In genomic region chr1:56516539-56517252, GRCh38 we compare ENCODE assay signal across 9 cellular contexts.
DNase-seq lines count a peak whose midpoint lies in the region; ATAC-seq, FAIRE-seq and TF ChIP-seq lines count a peak whose summit lies in the region.
"Had no signal": no experiment of that assay in that cellular context is flagged by ENCODE, and none has a peak within 500 bp of the region (broad histone marks: within the 10 kb centered on the region; RNA-seq: fewer than 3 reads in every experiment).

No MANE protein-coding gene starts in this region.

- WGBS in mesodermal cell (ENCODE audit: insufficient coverage in 2 of 2), 2 experiments = 83 to 100% methylated on average over 2 of the region's 7 CpGs

- H3K36me3 ChIP-seq in HCT116 (ENCODE audit: control insufficient read depth in 1 of 2, insufficient read depth in 2 of 2, low read length in 2 of 2) (no peaks in the 10 kb centered on the region), mesodermal cell (ENCODE audit: control insufficient read depth, insufficient read depth, low read length) (peaks cover 29% of the 10 kb centered on the region)

- FAIRE-seq in D721Med (lab: Jason Lieb, UNC) = no peak
- FAIRE-seq in urothelium cell line (lab: Jason Lieb, UNC) = no peak

- peak overlapping the region; percentile 80 for H3K4me2 ChIP-seq in HCT116 (ENCODE audit: low read length)

- peak; percentile 90 for ATAC-seq in HCT116

- POLR2A ChIA-PET in HCT116 (lab: Charles Lee) = no interaction called here

- RAD21 ChIA-PET in HCT116 (lab: Charles Lee; ENCODE audit: low non-redundant PET in 1 of 2, low total read pairs in 2 of 2, uncharacterized antibody in 2 of 2, unreplicated experiment in 2 of 2) = no interaction called here

- H3K27me3 ChIP-seq in HCT116 (ENCODE audit: insufficient read depth, low read length) = no peaks in the 10 kb centered on the region

- TF ChIP-seq RAD21 in HCT116 (IDR thresholded peaks at IDR 0.05; ENCODE audit: low read depth) = no peak

- BruUV-seq in HCT116 (replicated peaks; lab: Mats Ljungman, UMichigan) = TSS peak; percentile 87

- H2AFZ ChIP-seq in HCT116 (ENCODE audit: low read depth, low read length, poor library complexity, severe bottlenecking) = no peak overlapping the region

- H4K20me1 ChIP-seq in HCT116 (ENCODE audit: insufficient read depth) = no peaks in the 10 kb centered on the region

- TF ChIP-seq CTCF in GM12865 (IDR thresholded peaks at IDR 0.05; ENCODE audit: insufficient read depth, low read depth, low read length, missing control alignments) (no peak), HCT116 (IDR thresholded peaks at IDR 0.05 in 2 of 3, conservative IDR thresholded peaks at IDR 0.05 in 1 of 3; ENCODE audit: borderline replicate concordance in 1 of 3, insufficient read depth in 1 of 3, low read depth in 2 of 3, low read length in 2 of 3) (no peak), cardiac fibroblast (IDR thresholded peaks at IDR 0.05; ENCODE audit: low read depth, low read length) (no peak), D721Med (IDR thresholded peaks at IDR 0.05; ENCODE audit: insufficient read depth, missing control alignments) (no peak)

- H3K4me3 ChIP-seq in GM12865 (ENCODE audit: low read depth, low read length) = no peak overlapping the region
- peak overlapping the region in 1 of 2 experiments; percentile 37; a peak in 2 of 4 replicates for H3K4me3 ChIP-seq in HCT116 (replicated peaks in 1 of 2; ENCODE audit: low read depth in 1 of 2, low read length in 2 of 2)
- no peak overlapping the region for H3K4me3 ChIP-seq in cardiac fibroblast (replicated peaks in 1 of 2; ENCODE audit: low read depth in 2 of 2, low read length in 2 of 2)
- H3K4me3 ChIP-seq in mesodermal cell (ENCODE audit: extremely low read depth, insufficient read depth, low read length, poor library complexity, severe bottlenecking) = no peak overlapping the region
- H3K4me3 ChIP-seq: SK-N-MC had no signal

- H3K4me1 ChIP-seq in HCT116 (ENCODE audit: control insufficient read depth in 1 of 2, insufficient read depth in 2 of 2, low read length in 2 of 2) (peaks cover 15 to 28% of the 10 kb centered on the region in 2 experiments; a peak in 3 of 4 replicates), mesodermal cell (ENCODE audit: control insufficient read depth, insufficient read depth, low read length, poor library complexity, severe bottlenecking) (peaks cover 7% of the 10 kb centered on the region)

- H3K9me2 ChIP-seq in HCT116 (ENCODE audit: insufficient read depth) = no peaks in the 10 kb centered on the region

- intact Hi-C loops in HCT116 (cut with micrococcal nuclease) = no loop called here

- peak; percentile 79 for DNase-seq in GM12865 (ENCODE audit: low read depth)
- peak; percentile 71 for DNase-seq in HCT116 (ENCODE audit: low read depth, low spot score)
- peak; percentile 55 for DNase-seq in M059J (ENCODE audit: low read depth)
- DNase-seq in cardiac fibroblast (ENCODE audit: low read depth in 2 of 2) = peak; percentile 50 to 75
- no peak for DNase-seq in NCI-H82 treated with DMSO at 0.1 percent for 48 hours (lab: John Stamatoyannopoulos, UW; ENCODE audit: unreplicated experiment)
- DNase-seq in D721Med (ENCODE audit: insufficient read length, low spot score) = no peak
- no peak for DNase-seq in urothelium cell line (ENCODE audit: low spot score)

- H3K27ac ChIP-seq in HCT116 (ENCODE audit: low read depth, low read length) (peak overlapping the region; percentile 49; the same call in 1 of the 2 replicates), mesodermal cell (ENCODE audit: low read depth, low read length, severe bottlenecking) (peak overlapping the region; percentile 38)
- H3K27ac ChIP-seq: SK-N-MC had no signal

- no peak for TF ChIP-seq POLR2A in HCT116 (IDR thresholded peaks at IDR 0.05; ENCODE audit: borderline replicate concordance, extremely low read depth, insufficient read depth, insufficient read length)

- H3K9me3 ChIP-seq in HCT116 (ENCODE audit: control insufficient read depth in 1 of 2, insufficient read depth in 1 of 2, low read depth in 1 of 2, low read length in 2 of 2) = no peaks in the 10 kb centered on the region
- H3K9me3 ChIP-seq in mesodermal cell (ENCODE audit: control insufficient read depth, low read length) = no peaks in the 10 kb centered on the region

- CTCF ChIA-PET in HCT116 (lab: Charles Lee) = no interaction called here

- no peaks in the 10 kb centered on the region for H3K79me2 ChIP-seq in HCT116 (ENCODE audit: insufficient read depth, low read length)

- H3K9ac ChIP-seq in HCT116 (ENCODE audit: low read length) = peak overlapping the region; percentile 48

TF ChIP-seq in HCT116, 20 proteins besides CTCF, POLR2A, EP300 and RAD21:
- peak; percentile 78 for TF ChIP-seq JUND (IDR thresholded peaks at IDR 0.05)
- peak; percentile 66 for TF ChIP-seq FOSL1 (IDR thresholded peaks at IDR 0.05; ENCODE audit: low read depth)
- TF ChIP-seq CBX3 (IDR thresholded peaks at IDR 0.05; ENCODE audit: low read depth) = peak; percentile 89
- no peak for TF ChIP-seq TCF7L2 (IDR thresholded peaks at IDR 0.05; ENCODE audit: borderline replicate concordance, extremely low read depth, insufficient read depth, insufficient read length)
- peak; percentile 61 for TF ChIP-seq POLR2AphosphoS5 (IDR thresholded peaks at IDR 0.05; ENCODE audit: low read depth, low read length)
- TF ChIP-seq EZH2phosphoT487 (IDR thresholded peaks at IDR 0.05; ENCODE audit: borderline replicate concordance) = no peak
- TF ChIP-seq, protein P1, sequence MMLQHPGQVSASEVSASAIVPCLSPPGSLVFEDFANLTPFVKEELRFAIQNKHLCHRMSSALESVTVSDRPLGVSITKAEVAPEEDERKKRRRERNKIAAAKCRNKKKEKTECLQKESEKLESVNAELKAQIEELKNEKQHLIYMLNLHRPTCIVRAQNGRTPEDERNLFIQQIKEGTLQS (IDR thresholded peaks at IDR 0.05) = no peak
- peak; percentile 83 for TF ChIP-seq SP1 (IDR thresholded peaks at IDR 0.05; ENCODE audit: low read depth)
- peak; percentile 59 for TF ChIP-seq MAX (IDR thresholded peaks at IDR 0.05)
- peak; percentile 15 for TF ChIP-seq YY1 (IDR thresholded peaks at IDR 0.05; ENCODE audit: extremely low read depth, insufficient replicate concordance, low read depth, low read length)
- no peak for TF ChIP-seq ZNF274 (IDR thresholded peaks at IDR 0.05; ENCODE audit: low read depth, low read length)
- 0 out of 2 replicates have a peak, but pooled peaks have one; percentile 32 for TF ChIP-seq CEBPB (IDR thresholded peaks at IDR 0.05; ENCODE audit: low read depth)

Comparison
In these comparisons a context has a peak if more than half of its experiments do, and no peak if none do; other contexts are left out.
1. DNase-seq: peak in GM12865 (single experiment), HCT116 (single experiment), M059J (single experiment) and cardiac fibroblast (2 of 2); none in NCI-H82 treated with DMSO at 0.1 percent for 48 hours (single experiment), D721Med (single experiment) and urothelium cell line (single experiment).